In genomic region chr7:90244909-90245841, GRCh38 we compare ENCODE assay signal across 8 cellular contexts. TPM values are rescaled to one million over a fixed set of nuclear protein-coding genes. Genes with fewer than 3 reads are reported as not detected.
DNase-seq lines count a peak whose midpoint lies in the region; ATAC-seq and TF ChIP-seq lines count a peak whose summit lies in the region.

Gene CFAP69 (plus strand): TSS chr7:90245174. CDS start chr7:90245425, 251 bp downstream.

- peak; percentile 87 for DNase-seq in ELR (ENCODE audit: low read depth)
- DNase-seq in Karpas-422: peak; percentile 89
- DNase-seq in RWPE2 (ENCODE audit: low spot score): peak; percentile 83
- peak; percentile 55 for DNase-seq in activated gamma-delta T cell (lab: John Stamatoyannopoulos, UW)
- peak; percentile 49 to 70 for DNase-seq in foreskin keratinocyte
- peak; percentile 96 for DNase-seq in neural progenitor cell (ENCODE audit: low spot score)
- peak; percentile 82 to 88 for DNase-seq in stimulated activated naive CD8-positive, alpha-beta T cell treated with anti-CD3 and anti-CD28 coated beads, Interleukin-15, amount 100 ng/mL, for 72 hours

- TF ChIP-seq CTCF in RWPE2 (IDR thresholded peaks at IDR 0.05; ENCODE audit: poor library complexity, severe bottlenecking): peak; percentile 15
- TF ChIP-seq CTCF in foreskin keratinocyte (conservative IDR thresholded peaks at IDR 0.05): peak; percentile 47
- peak; percentile 37 for TF ChIP-seq CTCF in neural progenitor cell (IDR thresholded peaks at IDR 0.05)

- ATAC-seq in GM21825 (IDR thresholded peaks at IDR 0.05; ENCODE audit: unreplicated experiment) (peak; percentile 89), RWPE2 (ENCODE audit: low read depth) (peak; percentile 81), foreskin keratinocyte (peak; percentile 93)
- ATAC-seq in stimulated activated naive CD8-positive, alpha-beta T cell treated with anti-CD3 and anti-CD28 coated beads, Interleukin-15, amount 100 ng/mL, for 72 hours: peak; percentile 95

- H3K27ac ChIP-seq in Karpas-422 (ENCODE audit: low read length) (no peak within 1 kb of the TSS), RWPE2 (ENCODE audit: poor library complexity, severe bottlenecking) (no peak within 1 kb of the TSS), foreskin keratinocyte (no peak within 1 kb of the TSS), neural progenitor cell (no peak within 1 kb of the TSS)

- H3F3A ChIP-seq in neural progenitor cell (ENCODE audit: low read depth): peaks cover 18% of the 10 kb centered on the region

- H3K27me3 Mint-ChIP-seq in neural progenitor cell (ENCODE audit: insufficient read depth, low read depth): peaks cover 2% of the 10 kb centered on the region
- peaks cover 50% of the 10 kb centered on the region for H3K27me3 Mint-ChIP-seq in stimulated activated naive CD8-positive, alpha-beta T cell treated with anti-CD3 and anti-CD28 coated beads, Interleukin-15, amount 100 ng/mL, for 72 hours

- H3K4me1 ChIP-seq in Karpas-422 (ENCODE audit: low read length) (no peaks in the 10 kb centered on the region), RWPE2 (ENCODE audit: insufficient read depth, poor library complexity, severe bottlenecking) (no peaks in the 10 kb centered on the region), foreskin keratinocyte (no peaks in the 10 kb centered on the region), neural progenitor cell (peaks cover 7% of the 10 kb centered on the region)

- no peaks in the 10 kb centered on the region for H3K9me2 ChIP-seq in Karpas-422 (replicated peaks; ENCODE audit: insufficient read depth, low read length)

- H3K36me3 ChIP-seq in Karpas-422 (ENCODE audit: insufficient read depth, low read length) (no peaks in the 10 kb centered on the region), RWPE2 (ENCODE audit: low read depth) (no peaks in the 10 kb centered on the region), neural progenitor cell (no peaks in the 10 kb centered on the region)

- peak within 1 kb of the TSS; percentile 96 for H3K4me3 Mint-ChIP-seq in neural progenitor cell
- H3K4me3 Mint-ChIP-seq in stimulated activated naive CD8-positive, alpha-beta T cell treated with anti-CD3 and anti-CD28 coated beads, Interleukin-15, amount 100 ng/mL, for 72 hours: peak within 1 kb of the TSS; percentile 90

- H2AFZ ChIP-seq in Karpas-422 (ENCODE audit: low read length): peak within 1 kb of the TSS; percentile 71; the same call in 1 of the 2 replicates
- peak within 1 kb of the TSS; percentile 99 for H2AFZ ChIP-seq in neural progenitor cell (replicated peaks)

- no peaks in the 10 kb centered on the region for H3K9me3 Mint-ChIP-seq in neural progenitor cell
- H3K9me3 Mint-ChIP-seq in stimulated activated naive CD8-positive, alpha-beta T cell treated with anti-CD3 and anti-CD28 coated beads, Interleukin-15, amount 100 ng/mL, for 72 hours: no peaks in the 10 kb centered on the region

- H4K20me1 ChIP-seq in Karpas-422 (ENCODE audit: insufficient read depth, low read depth, low read length) (no peaks in the 10 kb centered on the region), neural progenitor cell (ENCODE audit: low read depth) (no peaks in the 10 kb centered on the region)

- peak within 1 kb of the TSS; percentile 87 for H3K27ac Mint-ChIP-seq in neural progenitor cell
- H3K27ac Mint-ChIP-seq in stimulated activated naive CD8-positive, alpha-beta T cell treated with anti-CD3 and anti-CD28 coated beads, Interleukin-15, amount 100 ng/mL, for 72 hours: peak within 1 kb of the TSS; percentile 69 to 93

- no peaks in the 10 kb centered on the region for H3K9me3 ChIP-seq in Karpas-422 (ENCODE audit: low read length)
- no peaks in the 10 kb centered on the region for H3K9me3 ChIP-seq in RWPE2 (ENCODE audit: severe bottlenecking)
- no peaks in the 10 kb centered on the region for H3K9me3 ChIP-seq in neural progenitor cell (ENCODE audit: low read depth)

- H3K4me3 ChIP-seq in Karpas-422 (ENCODE audit: low read length) (peak within 1 kb of the TSS; percentile 50), RWPE2 (ENCODE audit: severe bottlenecking) (peak within 1 kb of the TSS; percentile 84), neural progenitor cell (peak within 1 kb of the TSS; percentile 87)

- H3K4me1 Mint-ChIP-seq in neural progenitor cell: peaks cover 13% of the 10 kb centered on the region
- peaks cover 28% of the 10 kb centered on the region for H3K4me1 Mint-ChIP-seq in stimulated activated naive CD8-positive, alpha-beta T cell treated with anti-CD3 and anti-CD28 coated beads, Interleukin-15, amount 100 ng/mL, for 72 hours

- H3K4me2 ChIP-seq in Karpas-422 (ENCODE audit: low read depth, low read length, poor library complexity, severe bottlenecking) (peak within 1 kb of the TSS; percentile 64), neural progenitor cell (peak within 1 kb of the TSS; percentile 96)

- H3K27me3 ChIP-seq in Karpas-422 (ENCODE audit: low read length): no peaks in the 10 kb centered on the region
- no peaks in the 10 kb centered on the region for H3K27me3 ChIP-seq in RWPE2 (ENCODE audit: insufficient read depth, poor library complexity, severe bottlenecking)
- H3K27me3 ChIP-seq in foreskin keratinocyte: no peaks in the 10 kb centered on the region
- peaks cover 15% of the 10 kb centered on the region for H3K27me3 ChIP-seq in neural progenitor cell

- H3K79me2 ChIP-seq in Karpas-422 (ENCODE audit: low read length) (no peaks in the 10 kb centered on the region), neural progenitor cell (ENCODE audit: low read depth) (no peaks in the 10 kb centered on the region)

- peak within 1 kb of the TSS; percentile 67 for H3K9ac ChIP-seq in Karpas-422 (ENCODE audit: low read length)
- no peak within 1 kb of the TSS for H3K9ac ChIP-seq in neural progenitor cell

- H3K36me3 Mint-ChIP-seq in neural progenitor cell: no peaks in the 10 kb centered on the region

RNA-seq across cellular contexts. Expression of gene CFAP69, which starts in this region (rescaled TPM):
- total RNA-seq in Karpas-422 (2014; rRNA removed; shearing (Covaris generic); ENCODE audit: low replicate concordance): 0.32 and 3.5 TPM in 2 replicates
- total RNA-seq in foreskin keratinocyte: 0.28 and 0.95 TPM in 2 replicates
- 0.50 and 0.86 TPM in 2 replicates for polyA plus RNA-seq in foreskin keratinocyte
- total RNA-seq in neural progenitor cell (ENCODE audit: low replicate concordance): 2.2 and 4.8 TPM in 2 replicates

Comparison
In these comparisons a context has a peak if more than half of its experiments do, and no peak if none do; other contexts are left out.
1. Peak in DNase-seq and ATAC-seq in foreskin keratinocyte; RNA of the gene not detected or under 1 TPM.